1 cellular context compared by ENCODE assay signal in the genomic region with DNA sequence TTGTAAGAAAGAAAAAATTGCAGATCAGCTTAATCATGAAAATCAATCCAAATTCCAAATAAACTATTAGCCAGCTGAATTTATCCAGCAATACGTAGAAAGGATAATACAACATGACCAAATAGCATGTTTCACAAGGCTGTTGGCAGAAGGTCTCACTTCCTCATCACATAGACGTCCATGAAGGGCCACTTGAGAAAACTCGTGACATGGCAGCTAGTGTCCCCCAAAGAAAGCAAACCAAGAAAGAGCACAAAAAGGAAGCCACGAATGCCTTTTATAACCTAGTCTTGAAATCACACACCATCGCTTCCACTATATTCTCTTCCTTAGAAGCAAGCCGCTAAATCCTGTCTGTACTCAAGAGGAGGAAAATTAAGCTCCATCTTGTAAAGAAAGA.
TF ChIP-seq lines count a peak whose summit lies in the region.

No MANE protein-coding gene starts in this region.

TF ChIP-seq in SK-N-SH, 30 proteins besides CTCF, POLR2A, EP300 and RAD21 (continued from another document):
- TF ChIP-seq, protein P1, sequence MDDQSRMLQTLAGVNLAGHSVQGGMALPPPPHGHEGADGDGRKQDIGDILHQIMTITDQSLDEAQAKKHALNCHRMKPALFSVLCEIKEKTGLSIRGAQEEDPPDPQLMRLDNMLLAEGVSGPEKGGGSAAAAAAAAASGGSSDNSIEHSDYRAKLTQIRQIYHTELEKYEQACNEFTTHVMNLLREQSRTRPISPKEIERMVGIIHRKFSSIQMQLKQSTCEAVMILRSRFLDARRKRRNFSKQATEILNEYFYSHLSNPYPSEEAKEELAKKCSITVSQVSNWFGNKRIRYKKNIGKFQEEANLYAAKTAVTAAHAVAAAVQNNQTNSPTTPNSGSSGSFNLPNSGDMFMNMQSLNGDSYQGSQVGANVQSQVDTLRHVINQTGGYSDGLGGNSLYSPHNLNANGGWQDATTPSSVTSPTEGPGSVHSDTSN (IDR thresholded peaks at IDR 0.05), result no peak
